Comparison of ENCODE assay signal across 19 cellular contexts in genomic region chr14:94974422-94974821, GRCh38.
DNase-seq lines count a peak whose midpoint lies in the region; ATAC-seq and TF ChIP-seq lines count a peak whose summit lies in the region.
"Had no signal": no experiment of that assay in that cellular context is flagged by ENCODE, and none has a peak within 500 bp of the region (broad histone marks: within the 10 kb centered on the region; RNA-seq: fewer than 3 reads in every experiment).

No MANE protein-coding gene starts in this region.

- no peaks in the 10 kb centered on the region for H3K36me3 Mint-ChIP-seq in glutamatergic neuron (ENCODE audit: unreplicated experiment)
- H3K36me3 Mint-ChIP-seq in natural killer cell treated with Interleukin-12 subunit alpha and Interleukin-12 subunit beta and Interleukin-15 and Interleukin-18, amount 100 ng/mL, for 72 hours: peaks cover 7% of the 10 kb centered on the region
- H3K36me3 Mint-ChIP-seq: CD4-positive, CD25-positive, alpha-beta regulatory T cell; CD8-positive, alpha-beta T cell had no signal

- ATAC-seq in psoas muscle: no peak
- ATAC-seq in natural killer cell treated with Interleukin-12 subunit alpha and Interleukin-12 subunit beta and Interleukin-15 and Interleukin-18, amount 100 ng/mL, for 72 hours: no peak
- ATAC-seq: CD8-positive, alpha-beta T cell; GM12878 had no signal

- H3K36me3 ChIP-seq in psoas muscle (ENCODE audit: insufficient read depth in 1 of 2, low read depth in 1 of 2) (no peaks in the 10 kb centered on the region), stomach (no peaks in the 10 kb centered on the region)
- H3K36me3 ChIP-seq: BLaER1 had no signal

- no peak overlapping the region for H3K4me3 Mint-ChIP-seq in glutamatergic neuron (ENCODE audit: unreplicated experiment)
- no peak overlapping the region for H3K4me3 Mint-ChIP-seq in natural killer cell treated with Interleukin-12 subunit alpha and Interleukin-12 subunit beta and Interleukin-15 and Interleukin-18, amount 100 ng/mL, for 72 hours
- H3K4me3 Mint-ChIP-seq: B cell; CD4-positive, CD25-positive, alpha-beta regulatory T cell; CD8-positive, alpha-beta T cell had no signal

- H3K4me1 ChIP-seq in psoas muscle (no peaks in the 10 kb centered on the region), stomach (peaks cover 9 to 35% (median 20%) of the 10 kb centered on the region in 4 donors)

- TF ChIP-seq EP300 in stomach (IDR thresholded peaks at IDR 0.05): no peak

- no peak for TF ChIP-seq POLR2A in stomach (IDR thresholded peaks at IDR 0.05)

- intact Hi-C loops in psoas muscle (cut with DNase I): no loop called here
- intact Hi-C loops in stomach (cut with DNase I; ENCODE audit: low total_unique reads): no loop called here

- H3K27ac ChIP-seq in psoas muscle: no peak overlapping the region
- peak overlapping the region in 4 of 5 donors; percentile 61 to 77 (median 68) for H3K27ac ChIP-seq in stomach
- H3K27ac ChIP-seq: BLaER1, C4-2B, GM23248 had no signal

- WGBS in psoas muscle, 3 donors: 64 to 69% (median 69%) methylated on average over 2 of the region's 2 CpGs
- 23 to 57% (median 37%) methylated on average over 2 of the region's 2 CpGs for WGBS in stomach, 5 donors

- H3K27ac Mint-ChIP-seq in glutamatergic neuron (ENCODE audit: unreplicated experiment): peak overlapping the region; percentile 11
- no peak overlapping the region for H3K27ac Mint-ChIP-seq in natural killer cell treated with Interleukin-12 subunit alpha and Interleukin-12 subunit beta and Interleukin-15 and Interleukin-18, amount 100 ng/mL, for 72 hours
- H3K27ac Mint-ChIP-seq: B cell; CD4-positive, CD25-positive, alpha-beta regulatory T cell; CD8-positive, alpha-beta T cell had no signal

- TF ChIP-seq CTCF in glutamatergic neuron (IDR thresholded peaks at IDR 0.05; ENCODE audit: partially characterized antibody, unreplicated experiment): no peak
- TF ChIP-seq CTCF in psoas muscle (IDR thresholded peaks at IDR 0.05): no peak
- TF ChIP-seq CTCF in stomach (IDR thresholded peaks at IDR 0.05): no peak

- H3K9me3 Mint-ChIP-seq in glutamatergic neuron (ENCODE audit: unreplicated experiment): peaks cover 4% of the 10 kb centered on the region
- H3K9me3 Mint-ChIP-seq in natural killer cell treated with Interleukin-12 subunit alpha and Interleukin-12 subunit beta and Interleukin-15 and Interleukin-18, amount 100 ng/mL, for 72 hours: no peaks in the 10 kb centered on the region
- H3K9me3 Mint-ChIP-seq: CD8-positive, alpha-beta T cell had no signal

- H3K4me1 Mint-ChIP-seq in glutamatergic neuron (ENCODE audit: low read depth, unreplicated experiment): peaks cover 14% of the 10 kb centered on the region
- peaks cover 0 to 3% of the 10 kb centered on the region in 2 donors for H3K4me1 Mint-ChIP-seq in natural killer cell treated with Interleukin-12 subunit alpha and Interleukin-12 subunit beta and Interleukin-15 and Interleukin-18, amount 100 ng/mL, for 72 hours (ENCODE audit: low read depth in 2 of 2)
- H3K4me1 Mint-ChIP-seq: B cell; CD4-positive, CD25-positive, alpha-beta regulatory T cell had no signal

- H3K4me3 ChIP-seq in psoas muscle (peak overlapping the region; percentile 12), stomach (no peak overlapping the region)
- H3K4me3 ChIP-seq: BLaER1, GM12878, GM23248 had no signal

- DNase-seq in glutamatergic neuron (no peak), psoas muscle (no peak), stomach (no peak), germinal center (ENCODE audit: low spot score) (no peak), dermis blood vessel endothelial cell (no peak)
- no peak for DNase-seq in natural killer cell treated with Interleukin-12 subunit alpha and Interleukin-12 subunit beta and Interleukin-15 and Interleukin-18, amount 100 ng/mL, for 72 hours (ENCODE audit: low spot score)
- DNase-seq: CD4-positive, CD25-positive, alpha-beta regulatory T cell; CD8-positive, alpha-beta T cell; DMS 273 treated with DMSO at 0.1 percent for 48 hours; DMS79; EL; GDM1; GM23248; H7; HCEC 1CT had no signal

- H3K9me3 ChIP-seq in psoas muscle (no peaks in the 10 kb centered on the region), stomach (peaks cover 0 to 9% (median 0%) of the 10 kb centered on the region in 4 donors)

- peaks cover 2% of the 10 kb centered on the region for H3K27me3 Mint-ChIP-seq in glutamatergic neuron (ENCODE audit: unreplicated experiment)
- H3K27me3 Mint-ChIP-seq in natural killer cell treated with Interleukin-12 subunit alpha and Interleukin-12 subunit beta and Interleukin-15 and Interleukin-18, amount 100 ng/mL, for 72 hours: peaks cover 11 to 13% of the 10 kb centered on the region in 2 donors

- H3K27me3 ChIP-seq in psoas muscle (ENCODE audit: insufficient read depth in 3 of 3, low read length in 2 of 3) (no peaks in the 10 kb centered on the region), stomach (no peaks in the 10 kb centered on the region)
- H3K27me3 ChIP-seq: BLaER1 had no signal
